Comparison of ENCODE assay signal across 20 cellular contexts in genomic region chr6:109393882-109394281, GRCh38. TPM values are rescaled to one million over a fixed set of nuclear protein-coding genes. Genes with fewer than 3 reads are reported as not detected.
A peak's percentile ranks its signal among the peaks of the same experiment; 100 is the strongest.
DNase-seq lines count a peak whose midpoint lies in the region; ATAC-seq, FAIRE-seq and TF ChIP-seq lines count a peak whose summit lies in the region.
"Had no signal": no experiment of that assay in that cellular context is flagged by ENCODE, and none has a peak within 500 bp of the region (broad histone marks: within the 10 kb centered on the region; RNA-seq: fewer than 3 reads in every experiment).

No MANE protein-coding gene starts in this region.

- no peak overlapping the region for H3K18ac ChIP-seq in IMR-90 (ENCODE audit: low read depth, low read length)

- no peak overlapping the region for H4K8ac ChIP-seq in IMR-90 (ENCODE audit: low read depth in 2 of 2, low read length in 2 of 2)

- no peaks in the 10 kb centered on the region for H3K4me1 ChIP-seq in IMR-90 (ENCODE audit: control insufficient read depth, insufficient read depth, low read length)
- H3K4me1 ChIP-seq in astrocyte (ENCODE audit: insufficient read depth, low read length), result no peaks in the 10 kb centered on the region
- peaks cover 0 to 8% of the 10 kb centered on the region in 2 donors for H3K4me1 ChIP-seq in left lung
- H3K4me1 ChIP-seq in effector memory CD4-positive, alpha-beta T cell (ENCODE audit: control insufficient read depth, insufficient read depth, low read length, poor library complexity, severe bottlenecking), result no peaks in the 10 kb centered on the region
- H3K4me1 ChIP-seq: upper lobe of left lung had no signal

- in situ Hi-C loops in IMR-90 (cut with MboI; ENCODE audit: low sequenced_read_pairs), result loop anchor here (25.0 kb wide), 2 partner anchors 207 to 857 kb away; no protein-coding TSS in a partner anchor

- H3K4me3 ChIP-seq in IMR-90 (ENCODE audit: insufficient read depth, low read depth, low read length) (no peak overlapping the region), astrocyte (ENCODE audit: insufficient read depth, low read depth, low read length) (no peak overlapping the region), left lung (no peak overlapping the region)
- no peak overlapping the region for H3K4me3 ChIP-seq in effector memory CD4-positive, alpha-beta T cell (ENCODE audit: insufficient read depth, low read depth, low read length, poor library complexity, severe bottlenecking)
- H3K4me3 ChIP-seq: ovary, PC-9, smooth muscle cell, upper lobe of left lung had no signal

- H3K27me3 ChIP-seq in IMR-90 (ENCODE audit: control insufficient read depth, insufficient read depth, low read length), result peaks cover 15% of the 10 kb centered on the region
- H3K27me3 ChIP-seq in astrocyte (ENCODE audit: insufficient read depth, low read length), result peaks cover 4% of the 10 kb centered on the region
- H3K27me3 ChIP-seq in left lung, result no peaks in the 10 kb centered on the region
- no peaks in the 10 kb centered on the region for H3K27me3 ChIP-seq in effector memory CD4-positive, alpha-beta T cell (replicated peaks; ENCODE audit: control insufficient read depth, insufficient read depth, low read length, poor library complexity, severe bottlenecking)
- H3K27me3 ChIP-seq: ovary, upper lobe of left lung had no signal

- H4K5ac ChIP-seq in IMR-90 (ENCODE audit: low read depth, low read length), result no peak overlapping the region

- H3K27ac Mint-ChIP-seq in astrocyte (ENCODE audit: unreplicated experiment), result peak overlapping the region; percentile 82
- no peak overlapping the region for H3K27ac Mint-ChIP-seq in activated naive CD4-positive, alpha-beta T cell treated with anti-CD3 and anti-CD28 coated beads for 36 hours
- H3K27ac Mint-ChIP-seq: activated CD8-positive, alpha-beta T cell treated with anti-CD3 and anti-CD28 coated beads for 36 hours; activated T-helper 2 cell treated with anti-CD3 and anti-CD28 coated beads, Interferon-gamma antibody, Interleukin-2, Interleukin-4, amounts not matched to agents 10 μg/mL and 5 μg/mL and 100 μg/mL, durations not matched to agents 14 hours and 24 hours and 36 hours had no signal

- no peak overlapping the region for H4K91ac ChIP-seq in IMR-90 (ENCODE audit: insufficient read depth, low read depth, low read length)

- H3K4me3 Mint-ChIP-seq in astrocyte (ENCODE audit: unreplicated experiment), result no peak overlapping the region
- no peak overlapping the region for H3K4me3 Mint-ChIP-seq in activated naive CD4-positive, alpha-beta T cell treated with anti-CD3 and anti-CD28 coated beads for 36 hours
- H3K4me3 Mint-ChIP-seq: activated CD8-positive, alpha-beta T cell treated with anti-CD3 and anti-CD28 coated beads for 36 hours had no signal

- ATAC-seq in IMR-90 (ENCODE audit: low read depth), result peak; percentile 47; the same call in 1 of the 2 replicates
- ATAC-seq in left lung, result peak; percentile 19
- no peak for ATAC-seq in GM18502 (IDR thresholded peaks at IDR 0.05; ENCODE audit: poor library complexity, unreplicated experiment)
- ATAC-seq: activated CD8-positive, alpha-beta T cell treated with anti-CD3 and anti-CD28 coated beads for 36 hours had no signal

- H3K27me3 Mint-ChIP-seq in astrocyte (ENCODE audit: low read depth, unreplicated experiment), result peaks cover 6% of the 10 kb centered on the region
- no peaks in the 10 kb centered on the region for H3K27me3 Mint-ChIP-seq in activated naive CD4-positive, alpha-beta T cell treated with anti-CD3 and anti-CD28 coated beads for 36 hours (ENCODE audit: low read depth)
- H3K27me3 Mint-ChIP-seq: activated CD8-positive, alpha-beta T cell treated with anti-CD3 and anti-CD28 coated beads for 36 hours had no signal

- H3K23ac ChIP-seq in IMR-90 (ENCODE audit: low read depth, low read length), result no peak overlapping the region

- no peaks in the 10 kb centered on the region for H3K36me3 Mint-ChIP-seq in astrocyte (ENCODE audit: low read depth, unreplicated experiment)
- no peaks in the 10 kb centered on the region for H3K36me3 Mint-ChIP-seq in activated naive CD4-positive, alpha-beta T cell treated with anti-CD3 and anti-CD28 coated beads for 36 hours (ENCODE audit: low read depth)

- no peak overlapping the region for H2AK5ac ChIP-seq in IMR-90 (ENCODE audit: low read depth, low read length)

- H3K9me1 ChIP-seq in IMR-90 (ENCODE audit: insufficient read depth, low read length), result no peaks in the 10 kb centered on the region

- TF ChIP-seq RAD21 in IMR-90 (IDR thresholded peaks at IDR 0.05; ENCODE audit: low read length), result no peak

- H3K9ac ChIP-seq in IMR-90 (ENCODE audit: low read depth, low read length) (no peak overlapping the region), astrocyte (ENCODE audit: low read length) (no peak overlapping the region)

- H2BK120ac ChIP-seq in IMR-90 (ENCODE audit: low read depth, low read length), result no peak overlapping the region

- H3K4me1 Mint-ChIP-seq in astrocyte (ENCODE audit: low read depth, unreplicated experiment), result no peaks in the 10 kb centered on the region
- H3K4me1 Mint-ChIP-seq in activated naive CD4-positive, alpha-beta T cell treated with anti-CD3 and anti-CD28 coated beads for 36 hours (ENCODE audit: low read depth), result peaks cover 3% of the 10 kb centered on the region

- no TSS peak for BruUV-seq in IMR-90 (replicated peaks; lab: Mats Ljungman, UMichigan)

- TF ChIP-seq POLR2A in IMR-90 (IDR thresholded peaks at IDR 0.05; ENCODE audit: low read depth, low read length), result no peak

- DNase-seq in DMS53 (lab: John Stamatoyannopoulos, UW) (peak; percentile 70), IMR-90 (peak; percentile 22), astrocyte (ENCODE audit: low read depth) (no peak), left lung (no peak), ureter (ENCODE audit: low spot score) (no peak)
- no peak for DNase-seq in activated naive CD4-positive, alpha-beta T cell treated with anti-CD3 and anti-CD28 coated beads for 36 hours
- DNase-seq in effector memory CD4-positive, alpha-beta T cell, result no peak
- DNase-seq: activated CD8-positive, alpha-beta T cell treated with anti-CD3 and anti-CD28 coated beads for 36 hours; amniotic stem cell; NCI-H1930; NCI-H69; ovary; stimulated activated naive CD4-positive, alpha-beta T cell had no signal

- H3K14ac ChIP-seq in IMR-90 (replicated peaks; ENCODE audit: low read depth, low read length), result no peak overlapping the region

- H2AFZ ChIP-seq in IMR-90 (replicated peaks; ENCODE audit: low read length, poor library complexity) (no peak overlapping the region), astrocyte (ENCODE audit: low read depth, low read length) (no peak overlapping the region)
- H2AFZ ChIP-seq: PC-9 had no signal

- H4K20me1 ChIP-seq in IMR-90 (ENCODE audit: insufficient read depth, low read length) (no peaks in the 10 kb centered on the region), astrocyte (ENCODE audit: insufficient read depth, low read length) (no peaks in the 10 kb centered on the region)

- POLR2A ChIA-PET in IMR-90 (lab: Charles Lee; ENCODE audit: unreplicated experiment), result no interaction called here

- H2BK5ac ChIP-seq in IMR-90 (ENCODE audit: low read depth, low read length, poor library complexity, severe bottlenecking), result no peak overlapping the region

- H3K9me3 ChIP-seq in IMR-90 (ENCODE audit: control insufficient read depth, insufficient read depth, low read length) (no peaks in the 10 kb centered on the region), astrocyte (ENCODE audit: insufficient read depth, low read depth, low read length) (no peaks in the 10 kb centered on the region), left lung (no peaks in the 10 kb centered on the region)
- H3K9me3 ChIP-seq in effector memory CD4-positive, alpha-beta T cell (ENCODE audit: control insufficient read depth, low read length), result no peaks in the 10 kb centered on the region
- H3K9me3 ChIP-seq: ovary, upper lobe of left lung had no signal

- no peak overlapping the region for H3K27ac ChIP-seq in IMR-90 (ENCODE audit: insufficient read depth, low read length)
- no peak overlapping the region for H3K27ac ChIP-seq in astrocyte (ENCODE audit: low read depth, low read length)
- no peak overlapping the region for H3K27ac ChIP-seq in left lung
- H3K27ac ChIP-seq in effector memory CD4-positive, alpha-beta T cell (ENCODE audit: insufficient read depth, low read length, poor library complexity, severe bottlenecking), result no peak overlapping the region
- H3K27ac ChIP-seq: HL-60, ovary, PC-9, upper lobe of left lung had no signal

- WGBS in IMR-90 (ENCODE audit: extremely low coverage in 2 of 2, insufficient read length in 1 of 2), 2 experiments, result no CpG with 5 or more reads among the region's 2 CpGs

- intact Hi-C loops in IMR-90 (cut with micrococcal nuclease) (no loop called here), left lung (cut with DNase I) (no loop called here)
- intact Hi-C loops in activated naive CD4-positive, alpha-beta T cell treated with anti-CD3 and anti-CD28 coated beads for 36 hours (cut with micrococcal nuclease), result no loop called here

- H2AK9ac ChIP-seq in IMR-90 (replicated peaks; ENCODE audit: low read depth, low read length, poor library complexity), result no peak overlapping the region

- H3K4me2 ChIP-seq in IMR-90 (ENCODE audit: low read depth, low read length), result no peak overlapping the region
- no peak overlapping the region for H3K4me2 ChIP-seq in astrocyte (ENCODE audit: low read length)
- H3K4me2 ChIP-seq: PC-9, smooth muscle cell had no signal

- no peaks in the 10 kb centered on the region for H3K9me3 Mint-ChIP-seq in astrocyte (ENCODE audit: unreplicated experiment)
- H3K9me3 Mint-ChIP-seq in activated naive CD4-positive, alpha-beta T cell treated with anti-CD3 and anti-CD28 coated beads for 36 hours, result no peaks in the 10 kb centered on the region
- H3K9me3 Mint-ChIP-seq: activated CD8-positive, alpha-beta T cell treated with anti-CD3 and anti-CD28 coated beads for 36 hours; activated T-helper 2 cell treated with anti-CD3 and anti-CD28 coated beads, Interferon-gamma antibody, Interleukin-2, Interleukin-4, amounts not matched to agents 10 μg/mL and 5 μg/mL and 100 μg/mL, durations not matched to agents 14 hours and 24 hours and 36 hours had no signal

- TF ChIP-seq CTCF in IMR-90 (conservative IDR thresholded peaks at IDR 0.05; ENCODE audit: low read depth, low read length), result no peak
- no peak for TF ChIP-seq CTCF in astrocyte (IDR thresholded peaks at IDR 0.05; ENCODE audit: insufficient read depth, low read depth, low read length)
- no peak for TF ChIP-seq CTCF in left lung (IDR thresholded peaks at IDR 0.05)

- no peak overlapping the region for H3K4ac ChIP-seq in IMR-90 (ENCODE audit: low read depth, low read length)

- H2BK15ac ChIP-seq in IMR-90 (ENCODE audit: low read depth, low read length), result no peak overlapping the region

- no peaks in the 10 kb centered on the region for H3K79me1 ChIP-seq in IMR-90 (ENCODE audit: low read depth in 1 of 2, low read length in 2 of 2)

- H3K36me3 ChIP-seq in IMR-90 (ENCODE audit: control insufficient read depth, insufficient read depth, low read length) (no peaks in the 10 kb centered on the region), astrocyte (ENCODE audit: insufficient read depth, low read length) (no peaks in the 10 kb centered on the region), left lung (no peaks in the 10 kb centered on the region)
- H3K36me3 ChIP-seq in effector memory CD4-positive, alpha-beta T cell (ENCODE audit: control insufficient read depth, insufficient read depth, low read length), result no peaks in the 10 kb centered on the region
- H3K36me3 ChIP-seq: ovary, upper lobe of left lung had no signal

- no peak overlapping the region for H2BK20ac ChIP-seq in IMR-90 (ENCODE audit: low read depth, low read length)

- no peaks in the 10 kb centered on the region for H3K79me2 ChIP-seq in astrocyte (ENCODE audit: insufficient read depth, low read length)

- no peak for FAIRE-seq in astrocyte (lab: Jason Lieb, UNC)
- FAIRE-seq: endothelial cell of umbilical vein had no signal

- dilution Hi-C loops in IMR-90 (cut with HindIII; ENCODE audit: low sequenced_read_pairs, unreplicated experiment), result no loop called here

- CTCF ChIA-PET in IMR-90 (lab: Yijun Ruan, JAX), result interaction anchor here (0.7 to 0.8 kb wide), 2 partner anchors 13 to 18 kb away, joined by 3 read pairs; no protein-coding TSS in a partner anchor
- CTCF ChIA-PET in activated naive CD4-positive, alpha-beta T cell treated with anti-CD3 and anti-CD28 coated beads for 36 hours (lab: Charles Lee), result interaction anchor here (0.9 to 3.3 kb wide), 2 partner anchors 9 to 206 kb away, joined by 3 to 27 read pairs; partner anchors contain the start of gene CD164

- no peak overlapping the region for H3K56ac ChIP-seq in IMR-90 (ENCODE audit: extremely low read depth, insufficient read depth, low read length)

RNA-seq across cellular contexts. Expression of gene CD164, which starts 11.6 kb away (rescaled TPM):
- total RNA-seq in IMR-90 (2012; rRNA removed) (127 and 150 TPM in 2 replicates), astrocyte (345 and 359 TPM in 2 replicates), left lung (100 to 1,000 TPM; 266 to 284 TPM), ureter (306 TPM)
- polyA plus RNA-seq in IMR-90 (2012; rRNA removed), result 146 and 148 TPM in 2 replicates
- polyA plus RNA-seq in IMR-90 (2012; cell fraction: cytosol; rRNA removed), result 104 and 125 TPM in 2 replicates
- polyA plus RNA-seq in IMR-90 (2012; cell fraction: nucleus; rRNA removed; ENCODE audit: low replicate concordance), result 38.9 and 93.3 TPM in 2 replicates
- total RNA-seq in activated naive CD4-positive, alpha-beta T cell treated with anti-CD3 and anti-CD28 coated beads for 36 hours, result 100 to 1,000 TPM; 177 to 180 TPM

RNA-seq across cellular contexts. Expression of gene PPIL6, which starts 46.5 kb away (rescaled TPM):
- total RNA-seq in IMR-90 (2012; rRNA removed) (0.18 and 1.4 TPM in 2 replicates), astrocyte (1.6 and 1.7 TPM in 2 replicates), left lung (1 to 10 TPM; 4.5 to 8.4 TPM), ureter (2.9 TPM)
- 0.07 and 0.15 TPM in 2 replicates for polyA plus RNA-seq in IMR-90 (2012; rRNA removed)
- polyA plus RNA-seq in IMR-90 (2012; cell fraction: cytosol; rRNA removed), result 0.09 and 0.12 TPM in 2 replicates
- 0.06 and 0.09 TPM in 2 replicates for polyA plus RNA-seq in IMR-90 (2012; cell fraction: nucleus; rRNA removed; ENCODE audit: low replicate concordance)
- under 1 TPM in 1 of 2 experiments, not detected in 1; 0.19 TPM for total RNA-seq in activated naive CD4-positive, alpha-beta T cell treated with anti-CD3 and anti-CD28 coated beads for 36 hours

RNA-seq across cellular contexts. Expression of gene SMPD2, which starts 46.6 kb away (rescaled TPM):
- total RNA-seq in IMR-90 (2012; rRNA removed) (8.3 and 9.0 TPM in 2 replicates), astrocyte (4.9 and 6.2 TPM in 2 replicates), left lung (10 to 100 TPM; 12.8 TPM), ureter (15.3 TPM)
- polyA plus RNA-seq in IMR-90 (2012; rRNA removed), result 7.1 and 7.7 TPM in 2 replicates
- polyA plus RNA-seq in IMR-90 (2012; cell fraction: cytosol; rRNA removed), result 5.2 and 6.0 TPM in 2 replicates
- polyA plus RNA-seq in IMR-90 (2012; cell fraction: nucleus; rRNA removed; ENCODE audit: low replicate concordance), result 18.1 and 25.2 TPM in 2 replicates
- 1 to 10 TPM; 9.4 to 9.7 TPM for total RNA-seq in activated naive CD4-positive, alpha-beta T cell treated with anti-CD3 and anti-CD28 coated beads for 36 hours

Comparison
In these comparisons a context has a peak if more than half of its experiments do, and no peak if none do; other contexts are left out.
1. DNase-seq: peak in DMS53 (single experiment) and IMR-90 (single experiment); none in astrocyte (single experiment), left lung (0 of 2), activated naive CD4-positive, alpha-beta T cell treated with anti-CD3 and anti-CD28 coated beads for 36 hours (single experiment), ureter (single experiment) and effector memory CD4-positive, alpha-beta T cell (0 of 3).